ENCODE assay signal across 8 cellular contexts in the genomic region with DNA sequence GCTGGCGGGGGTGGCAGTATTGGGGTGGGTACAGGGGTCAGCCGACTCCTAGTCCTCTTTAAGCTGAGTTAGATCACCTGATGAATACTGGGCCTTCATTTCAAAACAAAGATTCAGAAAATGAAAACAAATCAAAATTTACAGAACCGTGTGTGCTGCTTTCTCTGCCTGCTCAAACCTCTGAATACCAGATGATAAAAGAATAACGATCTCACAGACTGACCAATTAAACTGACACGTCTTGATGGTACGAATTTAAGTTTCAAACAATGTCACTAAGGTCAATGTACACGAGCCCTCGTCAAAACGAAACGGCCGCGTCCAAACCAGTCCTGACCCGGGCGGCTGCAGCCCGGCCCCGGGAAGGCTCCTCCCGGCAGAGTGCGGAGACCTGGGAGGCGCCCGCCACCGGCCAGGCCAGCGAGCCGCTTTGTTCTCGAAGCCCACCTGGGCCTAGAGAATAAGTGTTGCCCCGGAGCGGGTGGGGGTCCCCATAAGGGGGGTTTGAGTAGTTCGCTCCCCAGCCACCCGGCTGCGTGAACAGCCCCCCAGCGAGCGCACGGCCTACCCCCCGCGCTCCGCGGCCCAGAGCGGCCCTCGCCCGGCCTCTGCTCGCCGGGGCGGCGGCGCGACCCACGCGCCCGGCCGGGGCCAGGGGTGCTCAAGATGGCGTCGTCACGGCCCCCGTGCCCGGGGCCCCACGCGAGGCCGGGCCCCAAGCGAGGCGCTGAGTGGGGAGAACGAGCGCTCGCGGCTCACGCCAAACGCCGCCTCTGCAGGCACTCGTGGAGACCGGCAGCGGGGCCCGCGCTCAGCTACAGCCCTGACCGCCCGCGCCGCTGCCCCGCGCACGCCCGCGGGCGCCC. TPM values are rescaled to one million over a fixed set of nuclear protein-coding genes. Genes with fewer than 3 reads are reported as not detected.
A peak's percentile ranks its signal among the peaks of the same experiment; 100 is the strongest.
DNase-seq lines count a peak whose midpoint lies in the region; ATAC-seq, FAIRE-seq and TF ChIP-seq lines count a peak whose summit lies in the region.

No MANE protein-coding gene starts in this region.

- peak overlapping the region; percentile 83 for H3K9ac ChIP-seq in mammary epithelial cell (ENCODE audit: insufficient read depth, low read length)

- peak overlapping the region; percentile 76 for H3K4me2 ChIP-seq in mammary epithelial cell (ENCODE audit: insufficient read depth, low read depth, low read length)

- CTCF ChIA-PET in mammary epithelial cell (lab: Charles Lee; ENCODE audit: low non-redundant PET): interaction anchor here (0.7 kb wide), 1 partner anchor 139 kb away, joined by 4 read pairs; no protein-coding TSS in a partner anchor

- H3K27me3 ChIP-seq in MG63: no peaks in the 10 kb centered on the region
- no peaks in the 10 kb centered on the region for H3K27me3 ChIP-seq in mammary epithelial cell (ENCODE audit: insufficient read depth, low read length)

- peaks cover 94% of the 10 kb centered on the region for H3K79me2 ChIP-seq in mammary epithelial cell (ENCODE audit: insufficient read depth, low read length)

- DNase-seq in MG63 (no peak), mammary epithelial cell (no peak), lower leg skin (ENCODE audit: low spot score in 2 of 2) (no peak), GM12891 (ENCODE audit: insufficient read length, low spot score) (no peak)
- no peak for DNase-seq in effector CD4-positive, alpha-beta T cell

- no peaks in the 10 kb centered on the region for H3K9me3 ChIP-seq in MG63
- no peaks in the 10 kb centered on the region for H3K9me3 ChIP-seq in mammary epithelial cell (replicated peaks; ENCODE audit: insufficient read depth, low read length)

- peaks cover 23% of the 10 kb centered on the region for H3K4me1 ChIP-seq in mammary epithelial cell (ENCODE audit: insufficient read depth, low read length)

- intact Hi-C loops in mammary epithelial cell (cut with micrococcal nuclease) (loop anchor here (2.0 to 10.0 kb wide), 2 partner anchors 18 to 242 kb away; a partner anchor contains a TSS), lower leg skin (cut with DNase I; ENCODE audit: low total_unique reads) (no loop called here)

- peaks cover 6% of the 10 kb centered on the region for H4K20me1 ChIP-seq in mammary epithelial cell (ENCODE audit: insufficient read depth, low read length)

- TF ChIP-seq POLR2A in lower leg skin (IDR thresholded peaks at IDR 0.05): no peak
- TF ChIP-seq POLR2A in GM12891 (IDR thresholded peaks at IDR 0.05; ENCODE audit: low read depth, low read length): no peak

- H3K4me3 ChIP-seq in GM08714 (ENCODE audit: low read length) (peak overlapping the region; percentile 77), MG63 (peak overlapping the region; percentile 89), mammary epithelial cell (replicated peaks in 1 of 3; ENCODE audit: insufficient read depth in 1 of 3, low read depth in 2 of 3, low read length in 3 of 3) (peak overlapping the region; percentile 62 to 83 (median 81)), lower leg skin (ENCODE audit: low read depth, poor library complexity, severe bottlenecking) (peak overlapping the region; percentile 88)

- BruUV-seq in mammary epithelial cell (replicated peaks; lab: Mats Ljungman, UMichigan): no TSS peak

- H3K27ac ChIP-seq in mammary epithelial cell (ENCODE audit: insufficient read depth, low read depth, low read length): peak overlapping the region; percentile 67
- peak overlapping the region; percentile 39 for H3K27ac ChIP-seq in temporal lobe (ENCODE audit: low read depth, low read length)

- dilution Hi-C loops in mammary epithelial cell (cut with HindIII; ENCODE audit: low sequenced_read_pairs): no loop called here

- peak overlapping the region; percentile 69 for H2AFZ ChIP-seq in mammary epithelial cell (ENCODE audit: low read depth, low read length)

- TF ChIP-seq CTCF in mammary epithelial cell (conservative IDR thresholded peaks at IDR 0.05 in 1 of 2, IDR thresholded peaks at IDR 0.05 in 1 of 2; ENCODE audit: extremely low read depth in 1 of 2, insufficient read depth in 1 of 2, low read depth in 1 of 2, low read length in 2 of 2) (no peak), lower leg skin (IDR thresholded peaks at IDR 0.05) (no peak)

- in situ Hi-C loops in mammary epithelial cell (cut with MboI; ENCODE audit: low sequenced_read_pairs in 2 of 2): no loop called here

- peaks cover 64% of the 10 kb centered on the region for H3K36me3 ChIP-seq in MG63
- H3K36me3 ChIP-seq in mammary epithelial cell (ENCODE audit: insufficient read depth, low read length): peaks cover 25% of the 10 kb centered on the region

- no peak for FAIRE-seq in GM12891 (lab: Jason Lieb, UNC)

- 2% methylated on average over 32 of the region's 81 CpGs for WGBS in mammary epithelial cell (ENCODE audit: low coverage, missing lambda C conversion rate)
- 0 to 1% methylated on average over 16 to 58 of the region's 81 CpGs for WGBS in lower leg skin, 2 donors

- peak; percentile 16 for ATAC-seq in GM21825 (IDR thresholded peaks at IDR 0.05; ENCODE audit: unreplicated experiment)

TF ChIP-seq in GM12891, 5 proteins besides CTCF, POLR2A, EP300 and RAD21:
- TF ChIP-seq POLR2AphosphoS5 (IDR thresholded peaks at IDR 0.05; ENCODE audit: low read depth, low read length) (no peak), TAF1 (IDR thresholded peaks at IDR 0.05; ENCODE audit: low read depth, low read length) (no peak)

RNA-seq across cellular contexts. Expression of a gene that starts 0.7 kb away (rescaled TPM):
- total RNA-seq in MG63 (2014; rRNA removed; shearing (Covaris generic); ENCODE audit: low replicate concordance): 1,085 and 1,523 TPM in 2 replicates
- total RNA-seq in mammary epithelial cell: 100 to 1,000 TPM; 173 to 303 TPM
- 575 TPM for polyA plus RNA-seq in mammary epithelial cell
- 118 TPM for polyA minus RNA-seq in mammary epithelial cell
- total RNA-seq in lower leg skin: 100 to 1,000 TPM; 200 to 240 (median 225) TPM
- total RNA-seq in temporal lobe: 91.0 TPM
- 269 TPM for polyA plus RNA-seq in GM12891 (2012; ENCODE audit: low read depth, missing spikeins)

RNA-seq across cellular contexts. Expression of a gene that starts 1.1 kb away (rescaled TPM):
- total RNA-seq in MG63 (2014; rRNA removed; shearing (Covaris generic); ENCODE audit: low replicate concordance): 5.8 and 7.5 TPM in 2 replicates
- total RNA-seq in mammary epithelial cell (10 to 100 TPM; 16.3 to 20.6 TPM), lower leg skin (10 to 100 TPM; 23.3 to 51.7 (median 25.8) TPM), temporal lobe (64.7 TPM)
- polyA plus RNA-seq in mammary epithelial cell: 10.4 TPM
- 17.7 TPM for polyA minus RNA-seq in mammary epithelial cell
- polyA plus RNA-seq in GM12891 (2012; ENCODE audit: low read depth, missing spikeins): 3.4 TPM

RNA-seq across cellular contexts. Expression of a gene that starts 20.2 kb away (rescaled TPM):
- total RNA-seq in MG63 (2014; rRNA removed; shearing (Covaris generic); ENCODE audit: low replicate concordance): 59.2 and 81.7 TPM in 2 replicates
- total RNA-seq in mammary epithelial cell (10 to 100 TPM; 31.5 to 36.3 TPM), lower leg skin (10 to 100 TPM; 44.9 to 60.3 (median 49.9) TPM), temporal lobe (58.5 TPM)
- 20.3 TPM for polyA plus RNA-seq in mammary epithelial cell
- 20.6 TPM for polyA minus RNA-seq in mammary epithelial cell
- polyA plus RNA-seq in GM12891 (2012; ENCODE audit: low read depth, missing spikeins): 23.3 TPM

RNA-seq across cellular contexts. Expression of a gene that starts 40.3 kb away (rescaled TPM):
- total RNA-seq in MG63 (2014; rRNA removed; shearing (Covaris generic); ENCODE audit: low replicate concordance): 87.3 and 102 TPM in 2 replicates
- total RNA-seq in mammary epithelial cell (10 to 100 TPM; 20.7 to 38.6 TPM), lower leg skin (10 to 100 TPM; 21.4 to 42.0 (median 29.1) TPM), temporal lobe (16.2 TPM)
- polyA plus RNA-seq in mammary epithelial cell: 28.2 TPM
- 8.8 TPM for polyA minus RNA-seq in mammary epithelial cell
- polyA plus RNA-seq in GM12891 (2012; ENCODE audit: low read depth, missing spikeins): 19.5 TPM
